Comparison of ENCODE assay signal across 8 cellular contexts in genomic region chr6:42898891-42899361, GRCh38. TPM values are rescaled to one million over a fixed set of nuclear protein-coding genes. Genes with fewer than 3 reads are reported as not detected.
A peak's percentile ranks its signal among the peaks of the same experiment; 100 is the strongest.
DNase-seq lines count a peak whose midpoint lies in the region; ATAC-seq, FAIRE-seq and TF ChIP-seq lines count a peak whose summit lies in the region.

No MANE protein-coding gene starts in this region.

- peaks cover 12 to 20% (median 13%) of the 10 kb centered on the region in 3 donors for H3K4me1 Mint-ChIP-seq in naive B cell
- peaks cover 11 to 28% of the 10 kb centered on the region in 2 donors for H3K4me1 Mint-ChIP-seq in stimulated activated naive B cell treated with anti-CD40 and anti-IgM and Interleukin-4, amounts not matched to agents 10 μg/mL and 1 μg/mL and 100 μg/mL, for 72 hours

- DNase-seq in AG20443 (ENCODE audit: low spot score) (peak; percentile 39), HCEC 1CT (peak; percentile 53), NCI-H774 (lab: John Stamatoyannopoulos, UW) (peak; percentile 60), naive B cell (peak; percentile 71), GM12891 (ENCODE audit: insufficient read length, low spot score) (no peak)
- peak; percentile 31 to 61 for DNase-seq in activated CD4-positive, alpha-beta T cell treated with anti-CD3 and anti-CD28 coated beads, Interleukin-2, amount 50 U/mL, for 24 hours (ENCODE audit: low read depth in 1 of 2, low spot score in 1 of 2)
- peak; percentile 61 for DNase-seq in effector CD8-positive, alpha-beta T cell (lab: John Stamatoyannopoulos, UW)
- DNase-seq in stimulated activated naive B cell treated with anti-CD40 and anti-IgM and Interleukin-4, amounts not matched to agents 10 μg/mL and 1 μg/mL and 100 μg/mL, for 72 hours = peak; percentile 57

- TF ChIP-seq POLR2A in GM12891 (IDR thresholded peaks at IDR 0.05; ENCODE audit: low read depth, low read length) = no peak

- H3K9me3 Mint-ChIP-seq in naive B cell = no peaks in the 10 kb centered on the region
- H3K9me3 Mint-ChIP-seq in stimulated activated naive B cell treated with anti-CD40 and anti-IgM and Interleukin-4, amounts not matched to agents 10 μg/mL and 1 μg/mL and 100 μg/mL, for 72 hours = no peaks in the 10 kb centered on the region

- H3K4me3 Mint-ChIP-seq in naive B cell = no peak overlapping the region
- no peak overlapping the region for H3K4me3 Mint-ChIP-seq in stimulated activated naive B cell treated with anti-CD40 and anti-IgM and Interleukin-4, amounts not matched to agents 10 μg/mL and 1 μg/mL and 100 μg/mL, for 72 hours

- FAIRE-seq in GM12891 (lab: Jason Lieb, UNC) = no peak

- no peaks in the 10 kb centered on the region for H3K27me3 Mint-ChIP-seq in naive B cell
- H3K27me3 Mint-ChIP-seq in stimulated activated naive B cell treated with anti-CD40 and anti-IgM and Interleukin-4, amounts not matched to agents 10 μg/mL and 1 μg/mL and 100 μg/mL, for 72 hours = no peaks in the 10 kb centered on the region

- H3K36me3 Mint-ChIP-seq in naive B cell = no peaks in the 10 kb centered on the region
- no peaks in the 10 kb centered on the region for H3K36me3 Mint-ChIP-seq in stimulated activated naive B cell treated with anti-CD40 and anti-IgM and Interleukin-4, amounts not matched to agents 10 μg/mL and 1 μg/mL and 100 μg/mL, for 72 hours

- peak in 1 of 2 donors; percentile 27 for ATAC-seq in naive B cell (ENCODE audit: low read depth in 2 of 2)
- no peak for ATAC-seq in stimulated activated naive B cell treated with anti-CD40 and anti-IgM and Interleukin-4, amounts not matched to agents 10 μg/mL and 1 μg/mL and 100 μg/mL, for 72 hours (replicated peaks)

- peak overlapping the region in 2 of 6 donors; percentile 49 to 75 for H3K27ac Mint-ChIP-seq in naive B cell
- H3K27ac Mint-ChIP-seq in stimulated activated naive B cell treated with anti-CD40 and anti-IgM and Interleukin-4, amounts not matched to agents 10 μg/mL and 1 μg/mL and 100 μg/mL, for 72 hours = no peak overlapping the region

TF ChIP-seq in GM12891, 5 proteins besides CTCF, POLR2A, EP300 and RAD21:
- no peak for TF ChIP-seq PAX5 (IDR thresholded peaks at IDR 0.05; ENCODE audit: insufficient read depth, low read length, severe bottlenecking)
- TF ChIP-seq POU2F2 (IDR thresholded peaks at IDR 0.05; ENCODE audit: low read depth, low read length) = no peak
- no peak for TF ChIP-seq TAF1 (IDR thresholded peaks at IDR 0.05; ENCODE audit: low read depth, low read length)
- no peak for TF ChIP-seq POLR2AphosphoS5 (IDR thresholded peaks at IDR 0.05; ENCODE audit: low read depth, low read length)
- no peak for TF ChIP-seq SPI1 (IDR thresholded peaks at IDR 0.05; ENCODE audit: low read depth, low read length)

RNA-seq across cellular contexts. Expression of gene PTCRA, which starts 16.9 kb away (rescaled TPM):
- polyA plus RNA-seq in naive B cell (ENCODE audit: low read depth in 6 of 6) = 1 to 10 TPM in 1 of 6 donors, under 1 TPM in 3, not detected in 2; 0.41 to 1.9 (median 0.68) TPM
- 1.4 TPM for polyA plus RNA-seq in GM12891 (2012; ENCODE audit: low read depth, missing spikeins)

RNA-seq across cellular contexts. Expression of gene RPL7L1, which starts 19.5 kb away (rescaled TPM):
- polyA plus RNA-seq in naive B cell (ENCODE audit: low read depth in 6 of 6) = 10 to 100 TPM; 26.8 to 81.7 (median 61.0) TPM
- polyA plus RNA-seq in GM12891 (2012; ENCODE audit: low read depth, missing spikeins) = 54.5 TPM

RNA-seq across cellular contexts. Expression of gene CNPY3, which starts 30.4 kb away (rescaled TPM):
- polyA plus RNA-seq in naive B cell (ENCODE audit: low read depth in 6 of 6) = 100 to 1,000 TPM; 153 to 199 (median 177) TPM
- 67.4 TPM for polyA plus RNA-seq in GM12891 (2012; ENCODE audit: low read depth, missing spikeins)
